Comparison of ENCODE assay signal across 10 cellular contexts in genomic region chr17:38861399-38861843, GRCh38.
DNase-seq lines count a peak whose midpoint lies in the region; ATAC-seq and FAIRE-seq lines count a peak whose summit lies in the region.
"Had no signal": no experiment of that assay in that cellular context is flagged by ENCODE, and none has a peak within 500 bp of the region (broad histone marks: within the 10 kb centered on the region; RNA-seq: fewer than 3 reads in every experiment).

No MANE protein-coding gene starts in this region.

- ATAC-seq in GM19035 (IDR thresholded peaks at IDR 0.05; ENCODE audit: unreplicated experiment) (no peak), GM21786 (IDR thresholded peaks at IDR 0.05; ENCODE audit: unreplicated experiment) (no peak)

- DNase-seq in DMS53 (lab: John Stamatoyannopoulos, UW) (peak; percentile 31), DMS53 treated with DMSO at 0.1 percent for 48 hours (lab: John Stamatoyannopoulos, UW; ENCODE audit: unreplicated experiment) (no peak), NCI-H774 (lab: John Stamatoyannopoulos, UW) (peak; percentile 35), fibroblast of gingiva (ENCODE audit: low read depth) (peak; percentile 34), medulla oblongata (ENCODE audit: extremely low spot score) (no peak)
- DNase-seq: DND-41, NCI-H187 treated with DMSO at 0.1 percent for 48 hours had no signal

- peak; percentile 87 for FAIRE-seq in G401.6 (lab: Jason Lieb, UNC)

Comparison
In these comparisons a context has a peak if more than half of its experiments do, and no peak if none do; other contexts are left out.
1. DNase-seq: peak in DMS53 (single experiment), NCI-H774 (single experiment) and fibroblast of gingiva (single experiment); none in DMS53 treated with DMSO at 0.1 percent for 48 hours (single experiment) and medulla oblongata (single experiment).